ENCODE assay signal across 8 cellular contexts in genomic region chr3:194265505-194265892, GRCh38.
DNase-seq lines count a peak whose midpoint lies in the region; TF ChIP-seq lines count a peak whose summit lies in the region.

No MANE protein-coding gene starts in this region.

- H3K27ac ChIP-seq in colonic mucosa (peak overlapping the region; percentile 21), uterus (peak overlapping the region in 1 of 2 donors; percentile 66), Karpas-422 (ENCODE audit: low read length) (no peak overlapping the region)

- DNase-seq in activated naive CD4-positive, alpha-beta T cell (lab: John Stamatoyannopoulos, UW), result no peak
- DNase-seq in colonic mucosa (peak; percentile 64), mesenteric fat pad (ENCODE audit: low spot score) (peak; percentile 94), uterus (peak; percentile 84 to 89), Karpas-422 (no peak), SW 1271 (lab: John Stamatoyannopoulos, UW) (no peak)
- DNase-seq in stimulated activated CD8-positive, alpha-beta memory T cell treated with anti-CD3 and anti-CD28 coated beads, Interleukin-4, amount 100 ng/mL, for 48 hours, result no peak

- H3K4me2 ChIP-seq in Karpas-422 (ENCODE audit: low read depth, low read length, poor library complexity, severe bottlenecking), result no peak overlapping the region

- H3K4me1 ChIP-seq in colonic mucosa (no peaks in the 10 kb centered on the region), uterus (peaks cover 0 to 11% of the 10 kb centered on the region in 2 donors), Karpas-422 (ENCODE audit: low read length) (no peaks in the 10 kb centered on the region)

- no peak overlapping the region for H3K4me3 Mint-ChIP-seq in activated naive CD4-positive, alpha-beta T cell treated with anti-CD3 and anti-CD28 coated beads, Interleukin-2, amount 50 U/mL, for 24 hours

- no peaks in the 10 kb centered on the region for H3K9me2 ChIP-seq in Karpas-422 (replicated peaks; ENCODE audit: insufficient read depth, low read length)

- no peak for TF ChIP-seq CTCF in colonic mucosa (IDR thresholded peaks at IDR 0.05)
- no peak for TF ChIP-seq CTCF in uterus (IDR thresholded peaks at IDR 0.05)

- peak overlapping the region; percentile 30 for H3K27ac Mint-ChIP-seq in activated naive CD4-positive, alpha-beta T cell treated with anti-CD3 and anti-CD28 coated beads, Interleukin-2, amount 50 U/mL, for 24 hours

- H3K36me3 Mint-ChIP-seq in activated naive CD4-positive, alpha-beta T cell treated with anti-CD3 and anti-CD28 coated beads, Interleukin-2, amount 50 U/mL, for 24 hours, result no peaks in the 10 kb centered on the region

- no peak overlapping the region for H2AFZ ChIP-seq in Karpas-422 (ENCODE audit: low read length)

- H3K79me2 ChIP-seq in Karpas-422 (ENCODE audit: low read length), result no peaks in the 10 kb centered on the region

- intact Hi-C loops in colonic mucosa (cut with DNase I) (no loop called here), uterus (cut with DNase I; ENCODE audit: low total_unique reads) (no loop called here)

- H3K9ac ChIP-seq in colonic mucosa (ENCODE audit: low read depth in 2 of 2, low read length in 2 of 2) (peak overlapping the region in 1 of 2 donors; percentile 15), Karpas-422 (ENCODE audit: low read length) (no peak overlapping the region)

- H3K9me3 Mint-ChIP-seq in activated naive CD4-positive, alpha-beta T cell treated with anti-CD3 and anti-CD28 coated beads, Interleukin-2, amount 50 U/mL, for 24 hours, result no peaks in the 10 kb centered on the region

- peaks cover 7% of the 10 kb centered on the region for H3K4me1 Mint-ChIP-seq in activated naive CD4-positive, alpha-beta T cell treated with anti-CD3 and anti-CD28 coated beads, Interleukin-2, amount 50 U/mL, for 24 hours

- no peaks in the 10 kb centered on the region for H3K9me3 ChIP-seq in colonic mucosa
- H3K9me3 ChIP-seq in uterus, result no peaks in the 10 kb centered on the region
- H3K9me3 ChIP-seq in Karpas-422 (ENCODE audit: low read length), result no peaks in the 10 kb centered on the region

- H3K36me3 ChIP-seq in colonic mucosa (no peaks in the 10 kb centered on the region), uterus (no peaks in the 10 kb centered on the region), Karpas-422 (ENCODE audit: insufficient read depth, low read length) (no peaks in the 10 kb centered on the region)

- no peaks in the 10 kb centered on the region for H3K27me3 Mint-ChIP-seq in activated naive CD4-positive, alpha-beta T cell treated with anti-CD3 and anti-CD28 coated beads, Interleukin-2, amount 50 U/mL, for 24 hours

- H3K4me3 ChIP-seq in colonic mucosa (no peak overlapping the region), uterus (no peak overlapping the region), Karpas-422 (ENCODE audit: low read length) (no peak overlapping the region)

- H4K20me1 ChIP-seq in Karpas-422 (ENCODE audit: insufficient read depth, low read depth, low read length), result no peaks in the 10 kb centered on the region

- H3K27me3 ChIP-seq in colonic mucosa (no peaks in the 10 kb centered on the region), uterus (no peaks in the 10 kb centered on the region), Karpas-422 (ENCODE audit: low read length) (no peaks in the 10 kb centered on the region)

- no peak for TF ChIP-seq POLR2A in uterus (IDR thresholded peaks at IDR 0.05)

Comparison
In these comparisons a context has a peak if more than half of its experiments do, and no peak if none do; other contexts are left out.
1. DNase-seq: peak in colonic mucosa (single experiment), mesenteric fat pad (single experiment) and uterus (2 of 2); none in activated naive CD4-positive, alpha-beta T cell (0 of 4), stimulated activated CD8-positive, alpha-beta memory T cell treated with anti-CD3 and anti-CD28 coated beads, Interleukin-4, amount 100 ng/mL, for 48 hours (single experiment), Karpas-422 (single experiment) and SW 1271 (0 of 2).